In genomic region chr18:24488824-24489493, GRCh38 we compare ENCODE assay signal across 8 cellular contexts. TPM values are rescaled to one million over a fixed set of nuclear protein-coding genes. Genes with fewer than 3 reads are reported as not detected.
DNase-seq lines count a peak whose midpoint lies in the region; ATAC-seq, FAIRE-seq and TF ChIP-seq lines count a peak whose summit lies in the region.

No MANE protein-coding gene starts in this region.

- peaks cover 5% of the 10 kb centered on the region for H3K27me3 Mint-ChIP-seq in brain

- no peak overlapping the region for H3K4me3 ChIP-seq in GM12875 (ENCODE audit: low read depth, low read length)
- no peak overlapping the region for H3K4me3 ChIP-seq in kidney (ENCODE audit: low read length in 2 of 2)
- H3K4me3 ChIP-seq in upper lobe of right lung: no peak overlapping the region

- peak overlapping the region in 3 of 5 experiments; percentile 3 to 51 (median 35) for H3K27ac Mint-ChIP-seq in brain

- peaks cover 0 to 7% (median 0%) of the 10 kb centered on the region in 5 experiments for H3K9me3 Mint-ChIP-seq in brain

- H3K27me3 ChIP-seq in upper lobe of right lung: no peaks in the 10 kb centered on the region

- H3K27ac ChIP-seq in kidney (ENCODE audit: low read depth in 2 of 2, low read length in 2 of 2) (no peak overlapping the region), upper lobe of right lung (no peak overlapping the region)

- peak overlapping the region in 1 of 5 experiments; percentile 4 for H3K4me3 Mint-ChIP-seq in brain

- H3K4me1 ChIP-seq in kidney (ENCODE audit: control insufficient read depth in 1 of 2, insufficient read depth in 1 of 2, low read depth in 1 of 2, low read length in 2 of 2) (peaks cover 3 to 7% of the 10 kb centered on the region in 2 donors), upper lobe of right lung (peaks cover 3% of the 10 kb centered on the region)

- H3K36me3 ChIP-seq in kidney (ENCODE audit: control insufficient read depth in 1 of 2, insufficient read depth in 2 of 2, low read length in 2 of 2) (no peaks in the 10 kb centered on the region), upper lobe of right lung (no peaks in the 10 kb centered on the region)

- intact Hi-C loops in kidney (cut with DNase I): no loop called here
- intact Hi-C loops in upper lobe of right lung (cut with DNase I): loop anchor here (5.0 kb wide), 1 partner anchor 127 kb away; no protein-coding TSS in a partner anchor
- intact Hi-C loops in posterior vena cava (cut with DNase I): loop anchor here in 1 of 2 donors (10.0 kb wide), 1 partner anchor 236 kb away; no protein-coding TSS in a partner anchor

- H3K9me3 ChIP-seq in kidney (ENCODE audit: control insufficient read depth in 1 of 2, low read length in 2 of 2) (peaks cover 0 to 6% of the 10 kb centered on the region in 2 donors), upper lobe of right lung (no peaks in the 10 kb centered on the region)

- DNase-seq in AG08396 (ENCODE audit: low spot score) (peak; percentile 32), NCI-H526 treated with DMSO at 0.1 percent for 48 hours (lab: John Stamatoyannopoulos, UW) (peak; percentile 3), kidney (no peak), upper lobe of right lung (no peak), posterior vena cava (ENCODE audit: low spot score) (no peak)

- peaks cover 28% of the 10 kb centered on the region for H3K4me1 Mint-ChIP-seq in brain

- ATAC-seq in upper lobe of right lung: peak; percentile 66
- no peak for ATAC-seq in HG02610 (IDR thresholded peaks at IDR 0.05; ENCODE audit: unreplicated experiment)

- peak; percentile 53; the same call in 1 of the 2 replicates for TF ChIP-seq CTCF in GM12875 (IDR thresholded peaks at IDR 0.05; ENCODE audit: borderline replicate concordance, insufficient read depth, low read depth, low read length)
- peak; percentile 78 to 84 for TF ChIP-seq CTCF in brain (conservative IDR thresholded peaks at IDR 0.05)
- peak; percentile 67 for TF ChIP-seq CTCF in kidney (IDR thresholded peaks at IDR 0.05; ENCODE audit: borderline replicate concordance, extremely low read depth, insufficient read depth)
- TF ChIP-seq CTCF in upper lobe of right lung (IDR thresholded peaks at IDR 0.05): peak; percentile 86

- no peaks in the 10 kb centered on the region for H3K36me3 Mint-ChIP-seq in brain

- no peak overlapping the region for H3K9ac ChIP-seq in kidney (ENCODE audit: low read length in 2 of 2)

- peak; percentile 97 for FAIRE-seq in kidney (lab: Jason Lieb, UNC)

RNA-seq across cellular contexts. Expression of gene HRH4, which starts 28.5 kb away (rescaled TPM):
- polyA plus RNA-seq in brain (ENCODE audit: insufficient read depth, low read depth, low replicate concordance) (not detected), kidney (ENCODE audit: insufficient read depth, low read depth, low replicate concordance) (not detected)
- total RNA-seq in kidney (not detected), upper lobe of right lung (1.7 TPM), posterior vena cava (not detected)

Comparison
In these comparisons a context has a peak if more than half of its experiments do, and no peak if none do; other contexts are left out.
1. DNase-seq: peak in AG08396 (single experiment) and NCI-H526 treated with DMSO at 0.1 percent for 48 hours (single experiment); none in kidney (single experiment), upper lobe of right lung (single experiment) and posterior vena cava (single experiment).
2. Peak in every context shown above with its lines, with median percentiles within 50 percentile points of each other: CTCF ChIP-seq.